In genomic region chr2:85470850-85471800, GRCh38 we compare ENCODE assay signal across 11 cellular contexts. TPM values are rescaled to one million over a fixed set of nuclear protein-coding genes. Genes with fewer than 3 reads are reported as not detected.
DNase-seq lines count a peak whose midpoint lies in the region; ATAC-seq, FAIRE-seq and TF ChIP-seq lines count a peak whose summit lies in the region.
"Had no signal": no experiment of that assay in that cellular context is flagged by ENCODE, and none has a peak within 500 bp of the region (broad histone marks: within the 10 kb centered on the region; RNA-seq: fewer than 3 reads in every experiment).

No MANE protein-coding gene starts in this region.

- TF ChIP-seq POLR2A in H54 (IDR thresholded peaks at IDR 0.05; ENCODE audit: low read depth, low read length) = no peak

- no peaks in the 10 kb centered on the region for H3K27me3 ChIP-seq in SJCRH30
- H3K27me3 ChIP-seq: vagina had no signal

- peak; percentile 55 for FAIRE-seq in H54 (lab: Jason Lieb, UNC)
- FAIRE-seq: G401.6 had no signal

- POLR2A ChIA-PET in RWPE1 (lab: Yijun Ruan, JAX; ENCODE audit: low non-redundant PET) = interaction anchor here (0.6 to 1.0 kb wide), 5 partner anchors 34 to 145 kb away, joined by 3 to 5 read pairs (median 5); partner anchors contain the start of genes MAT2A and USP39

- CTCF ChIA-PET in RWPE1 (lab: Yijun Ruan, JAX) = interaction anchor here (0.8 kb wide), 1 partner anchor 36 kb away, joined by 4 read pairs; no protein-coding TSS in a partner anchor

- ATAC-seq in GM21529 (IDR thresholded peaks at IDR 0.05; ENCODE audit: unreplicated experiment) = no peak
- no peak for ATAC-seq in HG03342 (IDR thresholded peaks at IDR 0.05; ENCODE audit: unreplicated experiment)

- no peaks in the 10 kb centered on the region for H3K36me3 ChIP-seq in SJCRH30
- H3K36me3 ChIP-seq: vagina had no signal

- no peak overlapping the region for H3K4me3 ChIP-seq in SJCRH30
- H3K4me3 ChIP-seq: vagina had no signal

- DNase-seq in H54 (ENCODE audit: insufficient read length, low spot score) (no peak), RWPE1 (ENCODE audit: low spot score) (peak; percentile 78), glomerular visceral epithelial cell (ENCODE audit: extremely low spot score) (peak; percentile 20), renal cortical epithelial cell (ENCODE audit: low read depth) (peak; percentile 83), SJCRH30 (no peak)
- no peak for DNase-seq in NK-92 treated with Interleukin-12 subunit alpha and Interleukin-12 subunit beta, amount 100 ng/mL, for 24 hours (lab: John Stamatoyannopoulos, UW)
- DNase-seq: activated CD4-positive, CD25-positive, alpha-beta regulatory T cell had no signal

- H3K9me3 ChIP-seq in SJCRH30 (replicated peaks) = no peaks in the 10 kb centered on the region
- H3K9me3 ChIP-seq: vagina had no signal

- no peak for TF ChIP-seq CTCF in RWPE1 (conservative IDR thresholded peaks at IDR 0.05; ENCODE audit: low read depth)

- H3K4me1 ChIP-seq in SJCRH30 = no peaks in the 10 kb centered on the region

- H3K27ac ChIP-seq in RWPE1 (peak overlapping the region; percentile 85), SJCRH30 (no peak overlapping the region)
- H3K27ac ChIP-seq: vagina had no signal

RNA-seq across cellular contexts. Expression of gene SH2D6, which starts 52.6 kb away (rescaled TPM):
- 0.40 TPM in 1 of 2 replicates, not detected in the other for total RNA-seq in renal cortical epithelial cell
- 0.25 and 0.77 TPM in 2 replicates for total RNA-seq in SJCRH30 (2014; rRNA removed; shearing (Covaris generic))
- total RNA-seq: vagina had no signal

Comparison
In these comparisons a context has a peak if more than half of its experiments do, and no peak if none do; other contexts are left out.
1. DNase-seq: peak in RWPE1 (single experiment), glomerular visceral epithelial cell (single experiment) and renal cortical epithelial cell (single experiment); none in H54 (single experiment), NK-92 treated with Interleukin-12 subunit alpha and Interleukin-12 subunit beta, amount 100 ng/mL, for 24 hours (single experiment) and SJCRH30 (0 of 2).